In the genomic region with DNA sequence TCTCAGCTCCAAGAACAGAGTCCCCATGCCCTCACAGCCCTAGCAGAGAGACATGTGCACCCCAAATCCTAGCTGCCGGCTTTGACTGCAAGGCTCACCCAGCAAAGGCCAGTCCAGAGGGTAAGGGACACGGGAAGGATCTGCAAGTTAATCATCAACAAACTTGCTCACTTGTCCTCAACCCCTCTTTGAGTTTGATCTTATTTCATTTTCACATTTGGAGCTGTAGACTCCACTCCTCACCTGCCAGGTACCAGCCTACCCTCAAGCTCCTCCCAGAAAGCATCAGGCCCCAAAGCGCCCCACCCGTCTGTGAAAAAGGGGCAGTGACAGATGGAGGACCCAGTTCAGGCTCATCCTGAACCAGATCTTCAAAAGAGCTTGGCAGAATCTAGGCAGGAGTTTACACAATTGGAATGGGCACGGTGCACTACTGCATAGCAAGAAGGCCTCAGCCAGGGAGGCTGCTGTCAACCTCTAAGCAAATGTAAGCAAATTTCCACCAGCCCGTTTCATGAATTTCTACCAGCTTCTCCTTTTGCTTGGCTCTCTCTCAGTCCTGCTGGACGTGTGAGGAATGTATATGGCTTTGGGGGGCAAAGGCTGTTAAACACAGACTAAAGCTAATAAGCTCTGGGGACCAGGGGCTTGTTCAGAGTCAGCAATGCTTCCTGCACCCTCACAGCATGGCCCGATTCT, we compare ENCODE assay signal across 1 cellular context.
A peak's percentile ranks its signal among the peaks of the same experiment; 100 is the strongest.
TF ChIP-seq lines count a peak whose summit lies in the region.

No MANE protein-coding gene starts in this region.

TF ChIP-seq in HepG2, 621 proteins besides CTCF, POLR2A, EP300 and RAD21 (continued from another document and continues in another):
- TF ChIP-seq, protein P1, sequence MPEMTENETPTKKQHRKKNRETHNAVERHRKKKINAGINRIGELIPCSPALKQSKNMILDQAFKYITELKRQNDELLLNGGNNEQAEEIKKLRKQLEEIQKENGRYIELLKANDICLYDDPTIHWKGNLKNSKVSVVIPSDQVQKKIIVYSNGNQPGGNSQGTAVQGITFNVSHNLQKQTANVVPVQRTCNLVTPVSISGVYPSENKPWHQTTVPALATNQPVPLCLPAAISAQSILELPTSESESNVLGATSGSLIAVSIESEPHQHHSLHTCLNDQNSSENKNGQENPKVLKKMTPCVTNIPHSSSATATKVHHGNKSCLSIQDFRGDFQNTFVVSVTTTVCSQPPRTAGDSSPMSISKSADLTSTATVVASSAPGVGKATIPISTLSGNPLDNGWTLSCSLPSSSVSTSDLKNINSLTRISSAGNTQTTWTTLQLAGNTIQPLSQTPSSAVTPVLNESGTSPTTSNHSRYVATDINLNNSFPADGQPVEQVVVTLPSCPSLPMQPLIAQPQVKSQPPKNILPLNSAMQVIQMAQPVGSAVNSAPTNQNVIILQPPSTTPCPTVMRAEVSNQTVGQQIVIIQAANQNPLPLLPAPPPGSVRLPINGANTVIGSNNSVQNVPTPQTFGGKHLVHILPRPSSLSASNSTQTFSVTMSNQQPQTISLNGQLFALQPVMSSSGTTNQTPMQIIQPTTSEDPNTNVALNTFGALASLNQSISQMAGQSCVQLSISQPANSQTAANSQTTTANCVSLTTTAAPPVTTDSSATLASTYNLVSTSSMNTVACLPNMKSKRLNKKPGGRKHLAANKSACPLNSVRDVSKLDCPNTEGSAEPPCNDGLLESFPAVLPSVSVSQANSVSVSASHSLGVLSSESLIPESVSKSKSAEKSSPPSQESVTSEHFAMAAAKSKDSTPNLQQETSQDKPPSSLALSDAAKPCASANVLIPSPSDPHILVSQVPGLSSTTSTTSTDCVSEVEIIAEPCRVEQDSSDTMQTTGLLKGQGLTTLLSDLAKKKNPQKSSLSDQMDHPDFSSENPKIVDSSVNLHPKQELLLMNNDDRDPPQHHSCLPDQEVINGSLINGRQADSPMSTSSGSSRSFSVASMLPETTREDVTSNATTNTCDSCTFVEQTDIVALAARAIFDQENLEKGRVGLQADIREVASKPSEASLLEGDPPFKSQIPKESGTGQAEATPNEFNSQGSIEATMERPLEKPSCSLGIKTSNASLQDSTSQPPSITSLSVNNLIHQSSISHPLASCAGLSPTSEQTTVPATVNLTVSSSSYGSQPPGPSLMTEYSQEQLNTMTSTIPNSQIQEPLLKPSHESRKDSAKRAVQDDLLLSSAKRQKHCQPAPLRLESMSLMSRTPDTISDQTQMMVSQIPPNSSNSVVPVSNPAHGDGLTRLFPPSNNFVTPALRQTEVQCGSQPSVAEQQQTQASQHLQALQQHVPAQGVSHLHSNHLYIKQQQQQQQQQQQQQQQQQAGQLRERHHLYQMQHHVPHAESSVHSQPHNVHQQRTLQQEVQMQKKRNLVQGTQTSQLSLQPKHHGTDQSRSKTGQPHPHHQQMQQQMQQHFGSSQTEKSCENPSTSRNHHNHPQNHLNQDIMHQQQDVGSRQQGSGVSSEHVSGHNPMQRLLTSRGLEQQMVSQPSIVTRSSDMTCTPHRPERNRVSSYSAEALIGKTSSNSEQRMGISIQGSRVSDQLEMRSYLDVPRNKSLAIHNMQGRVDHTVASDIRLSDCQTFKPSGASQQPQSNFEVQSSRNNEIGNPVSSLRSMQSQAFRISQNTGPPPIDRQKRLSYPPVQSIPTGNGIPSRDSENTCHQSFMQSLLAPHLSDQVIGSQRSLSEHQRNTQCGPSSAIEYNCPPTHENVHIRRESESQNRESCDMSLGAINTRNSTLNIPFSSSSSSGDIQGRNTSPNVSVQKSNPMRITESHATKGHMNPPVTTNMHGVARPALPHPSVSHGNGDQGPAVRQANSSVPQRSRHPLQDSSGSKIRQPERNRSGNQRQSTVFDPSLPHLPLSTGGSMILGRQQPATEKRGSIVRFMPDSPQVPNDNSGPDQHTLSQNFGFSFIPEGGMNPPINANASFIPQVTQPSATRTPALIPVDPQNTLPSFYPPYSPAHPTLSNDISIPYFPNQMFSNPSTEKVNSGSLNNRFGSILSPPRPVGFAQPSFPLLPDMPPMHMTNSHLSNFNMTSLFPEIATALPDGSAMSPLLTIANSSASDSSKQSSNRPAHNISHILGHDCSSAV (CRISPR knock-in tag; IDR thresholded peaks at IDR 0.05; ENCODE audit: borderline replicate concordance), result no peak
- 0 out of 2 replicates have a peak, but pooled peaks have one; percentile 26 for TF ChIP-seq ZNF3 (CRISPR knock-in tag; IDR thresholded peaks at IDR 0.05)
- no peak for TF ChIP-seq ZMAT3 (CRISPR knock-in tag; conservative IDR thresholded peaks at IDR 0.05)
- TF ChIP-seq, protein P2, sequence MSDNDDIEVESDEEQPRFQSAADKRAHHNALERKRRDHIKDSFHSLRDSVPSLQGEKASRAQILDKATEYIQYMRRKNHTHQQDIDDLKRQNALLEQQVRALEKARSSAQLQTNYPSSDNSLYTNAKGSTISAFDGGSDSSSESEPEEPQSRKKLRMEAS (IDR thresholded peaks at IDR 0.05), result 0 out of 2 replicates have a peak, but pooled peaks have one; percentile 27
- no peak for TF ChIP-seq SALL2 (CRISPR knock-in tag; IDR thresholded peaks at IDR 0.05)
- no peak for TF ChIP-seq SPEN (CRISPR knock-in tag; IDR thresholded peaks at IDR 0.05; ENCODE audit: low read depth)
- TF ChIP-seq FOSL2 (CRISPR knock-in tag; IDR thresholded peaks at IDR 0.05), result no peak
- TF ChIP-seq DNMT3B (CRISPR knock-in tag; conservative IDR thresholded peaks at IDR 0.05), result no peak
- peak; percentile 54 for TF ChIP-seq HNF4A (CRISPR knock-in tag; IDR thresholded peaks at IDR 0.05)
- no peak for TF ChIP-seq MIER2 (CRISPR knock-in tag; IDR thresholded peaks at IDR 0.05)
- TF ChIP-seq ISX (CRISPR knock-in tag; conservative IDR thresholded peaks at IDR 0.05), result no peak
- TF ChIP-seq PHF8 (CRISPR knock-in tag; IDR thresholded peaks at IDR 0.05), result no peak
- TF ChIP-seq, protein P3, sequence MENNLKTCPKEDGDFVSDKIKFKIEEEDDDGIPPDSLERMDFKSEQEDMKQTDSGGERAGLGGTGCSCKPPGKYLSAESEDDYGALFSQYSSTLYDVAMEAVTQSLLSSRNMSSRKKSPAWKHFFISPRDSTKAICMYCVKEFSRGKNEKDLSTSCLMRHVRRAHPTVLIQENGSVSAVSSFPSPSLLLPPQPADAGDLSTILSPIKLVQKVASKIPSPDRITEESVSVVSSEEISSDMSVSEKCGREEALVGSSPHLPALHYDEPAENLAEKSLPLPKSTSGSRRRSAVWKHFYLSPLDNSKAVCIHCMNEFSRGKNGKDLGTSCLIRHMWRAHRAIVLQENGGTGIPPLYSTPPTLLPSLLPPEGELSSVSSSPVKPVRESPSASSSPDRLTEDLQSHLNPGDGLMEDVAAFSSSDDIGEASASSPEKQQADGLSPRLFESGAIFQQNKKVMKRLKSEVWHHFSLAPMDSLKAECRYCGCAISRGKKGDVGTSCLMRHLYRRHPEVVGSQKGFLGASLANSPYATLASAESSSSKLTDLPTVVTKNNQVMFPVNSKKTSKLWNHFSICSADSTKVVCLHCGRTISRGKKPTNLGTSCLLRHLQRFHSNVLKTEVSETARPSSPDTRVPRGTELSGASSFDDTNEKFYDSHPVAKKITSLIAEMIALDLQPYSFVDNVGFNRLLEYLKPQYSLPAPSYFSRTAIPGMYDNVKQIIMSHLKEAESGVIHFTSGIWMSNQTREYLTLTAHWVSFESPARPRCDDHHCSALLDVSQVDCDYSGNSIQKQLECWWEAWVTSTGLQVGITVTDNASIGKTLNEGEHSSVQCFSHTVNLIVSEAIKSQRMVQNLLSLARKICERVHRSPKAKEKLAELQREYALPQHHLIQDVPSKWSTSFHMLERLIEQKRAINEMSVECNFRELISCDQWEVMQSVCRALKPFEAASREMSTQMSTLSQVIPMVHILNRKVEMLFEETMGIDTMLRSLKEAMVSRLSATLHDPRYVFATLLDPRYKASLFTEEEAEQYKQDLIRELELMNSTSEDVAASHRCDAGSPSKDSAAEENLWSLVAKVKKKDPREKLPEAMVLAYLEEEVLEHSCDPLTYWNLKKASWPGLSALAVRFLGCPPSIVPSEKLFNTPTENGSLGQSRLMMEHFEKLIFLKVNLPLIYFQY (CRISPR knock-in tag; IDR thresholded peaks at IDR 0.05; ENCODE audit: borderline replicate concordance), result 0 out of 2 replicates have a peak, but pooled peaks have one; percentile 3
- TF ChIP-seq ARNTL (CRISPR knock-in tag; IDR thresholded peaks at IDR 0.05), result no peak
- no peak for TF ChIP-seq TGIF2 (CRISPR knock-in tag; IDR thresholded peaks at IDR 0.05)
- TF ChIP-seq, protein P4, sequence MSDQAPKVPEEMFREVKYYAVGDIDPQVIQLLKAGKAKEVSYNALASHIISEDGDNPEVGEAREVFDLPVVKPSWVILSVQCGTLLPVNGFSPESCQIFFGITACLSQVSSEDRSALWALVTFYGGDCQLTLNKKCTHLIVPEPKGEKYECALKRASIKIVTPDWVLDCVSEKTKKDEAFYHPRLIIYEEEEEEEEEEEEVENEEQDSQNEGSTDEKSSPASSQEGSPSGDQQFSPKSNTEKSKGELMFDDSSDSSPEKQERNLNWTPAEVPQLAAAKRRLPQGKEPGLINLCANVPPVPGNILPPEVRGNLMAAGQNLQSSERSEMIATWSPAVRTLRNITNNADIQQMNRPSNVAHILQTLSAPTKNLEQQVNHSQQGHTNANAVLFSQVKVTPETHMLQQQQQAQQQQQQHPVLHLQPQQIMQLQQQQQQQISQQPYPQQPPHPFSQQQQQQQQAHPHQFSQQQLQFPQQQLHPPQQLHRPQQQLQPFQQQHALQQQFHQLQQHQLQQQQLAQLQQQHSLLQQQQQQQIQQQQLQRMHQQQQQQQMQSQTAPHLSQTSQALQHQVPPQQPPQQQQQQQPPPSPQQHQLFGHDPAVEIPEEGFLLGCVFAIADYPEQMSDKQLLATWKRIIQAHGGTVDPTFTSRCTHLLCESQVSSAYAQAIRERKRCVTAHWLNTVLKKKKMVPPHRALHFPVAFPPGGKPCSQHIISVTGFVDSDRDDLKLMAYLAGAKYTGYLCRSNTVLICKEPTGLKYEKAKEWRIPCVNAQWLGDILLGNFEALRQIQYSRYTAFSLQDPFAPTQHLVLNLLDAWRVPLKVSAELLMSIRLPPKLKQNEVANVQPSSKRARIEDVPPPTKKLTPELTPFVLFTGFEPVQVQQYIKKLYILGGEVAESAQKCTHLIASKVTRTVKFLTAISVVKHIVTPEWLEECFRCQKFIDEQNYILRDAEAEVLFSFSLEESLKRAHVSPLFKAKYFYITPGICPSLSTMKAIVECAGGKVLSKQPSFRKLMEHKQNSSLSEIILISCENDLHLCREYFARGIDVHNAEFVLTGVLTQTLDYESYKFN (CRISPR knock-in tag; conservative IDR thresholded peaks at IDR 0.05), result peak; percentile 64
- TF ChIP-seq BORCS8-MEF2B (CRISPR knock-in tag; IDR thresholded peaks at IDR 0.05), result no peak
- 0 out of 2 replicates have a peak, but pooled peaks have one; percentile 7 for TF ChIP-seq MIXL1 (CRISPR knock-in tag; IDR thresholded peaks at IDR 0.05)
- TF ChIP-seq, protein P5, sequence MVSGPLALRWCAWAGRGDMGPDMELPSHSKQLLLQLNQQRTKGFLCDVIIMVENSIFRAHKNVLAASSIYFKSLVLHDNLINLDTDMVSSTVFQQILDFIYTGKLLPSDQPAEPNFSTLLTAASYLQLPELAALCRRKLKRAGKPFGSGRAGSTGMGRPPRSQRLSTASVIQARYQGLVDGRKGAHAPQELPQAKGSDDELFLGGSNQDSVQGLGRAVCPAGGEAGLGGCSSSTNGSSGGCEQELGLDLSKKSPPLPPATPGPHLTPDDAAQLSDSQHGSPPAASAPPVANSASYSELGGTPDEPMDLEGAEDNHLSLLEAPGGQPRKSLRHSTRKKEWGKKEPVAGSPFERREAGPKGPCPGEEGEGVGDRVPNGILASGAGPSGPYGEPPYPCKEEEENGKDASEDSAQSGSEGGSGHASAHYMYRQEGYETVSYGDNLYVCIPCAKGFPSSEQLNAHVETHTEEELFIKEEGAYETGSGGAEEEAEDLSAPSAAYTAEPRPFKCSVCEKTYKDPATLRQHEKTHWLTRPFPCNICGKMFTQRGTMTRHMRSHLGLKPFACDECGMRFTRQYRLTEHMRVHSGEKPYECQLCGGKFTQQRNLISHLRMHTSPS (CRISPR knock-in tag; IDR thresholded peaks at IDR 0.05; ENCODE audit: low read depth), result no peak
- TF ChIP-seq, protein P6, sequence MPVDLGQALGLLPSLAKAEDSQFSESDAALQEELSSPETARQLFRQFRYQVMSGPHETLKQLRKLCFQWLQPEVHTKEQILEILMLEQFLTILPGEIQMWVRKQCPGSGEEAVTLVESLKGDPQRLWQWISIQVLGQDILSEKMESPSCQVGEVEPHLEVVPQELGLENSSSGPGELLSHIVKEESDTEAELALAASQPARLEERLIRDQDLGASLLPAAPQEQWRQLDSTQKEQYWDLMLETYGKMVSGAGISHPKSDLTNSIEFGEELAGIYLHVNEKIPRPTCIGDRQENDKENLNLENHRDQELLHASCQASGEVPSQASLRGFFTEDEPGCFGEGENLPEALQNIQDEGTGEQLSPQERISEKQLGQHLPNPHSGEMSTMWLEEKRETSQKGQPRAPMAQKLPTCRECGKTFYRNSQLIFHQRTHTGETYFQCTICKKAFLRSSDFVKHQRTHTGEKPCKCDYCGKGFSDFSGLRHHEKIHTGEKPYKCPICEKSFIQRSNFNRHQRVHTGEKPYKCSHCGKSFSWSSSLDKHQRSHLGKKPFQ (CRISPR knock-in tag; IDR thresholded peaks at IDR 0.05; ENCODE audit: insufficient replicate concordance), result no peak
- TF ChIP-seq, protein P7, sequence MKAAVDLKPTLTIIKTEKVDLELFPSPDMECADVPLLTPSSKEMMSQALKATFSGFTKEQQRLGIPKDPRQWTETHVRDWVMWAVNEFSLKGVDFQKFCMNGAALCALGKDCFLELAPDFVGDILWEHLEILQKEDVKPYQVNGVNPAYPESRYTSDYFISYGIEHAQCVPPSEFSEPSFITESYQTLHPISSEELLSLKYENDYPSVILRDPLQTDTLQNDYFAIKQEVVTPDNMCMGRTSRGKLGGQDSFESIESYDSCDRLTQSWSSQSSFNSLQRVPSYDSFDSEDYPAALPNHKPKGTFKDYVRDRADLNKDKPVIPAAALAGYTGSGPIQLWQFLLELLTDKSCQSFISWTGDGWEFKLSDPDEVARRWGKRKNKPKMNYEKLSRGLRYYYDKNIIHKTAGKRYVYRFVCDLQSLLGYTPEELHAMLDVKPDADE (CRISPR knock-in tag; IDR thresholded peaks at IDR 0.05), result no peak
- TF ChIP-seq RELA (CRISPR knock-in tag; IDR thresholded peaks at IDR 0.05), result no peak
- TF ChIP-seq ONECUT2 (CRISPR knock-in tag; IDR thresholded peaks at IDR 0.05), result no peak
- TF ChIP-seq, protein P8, sequence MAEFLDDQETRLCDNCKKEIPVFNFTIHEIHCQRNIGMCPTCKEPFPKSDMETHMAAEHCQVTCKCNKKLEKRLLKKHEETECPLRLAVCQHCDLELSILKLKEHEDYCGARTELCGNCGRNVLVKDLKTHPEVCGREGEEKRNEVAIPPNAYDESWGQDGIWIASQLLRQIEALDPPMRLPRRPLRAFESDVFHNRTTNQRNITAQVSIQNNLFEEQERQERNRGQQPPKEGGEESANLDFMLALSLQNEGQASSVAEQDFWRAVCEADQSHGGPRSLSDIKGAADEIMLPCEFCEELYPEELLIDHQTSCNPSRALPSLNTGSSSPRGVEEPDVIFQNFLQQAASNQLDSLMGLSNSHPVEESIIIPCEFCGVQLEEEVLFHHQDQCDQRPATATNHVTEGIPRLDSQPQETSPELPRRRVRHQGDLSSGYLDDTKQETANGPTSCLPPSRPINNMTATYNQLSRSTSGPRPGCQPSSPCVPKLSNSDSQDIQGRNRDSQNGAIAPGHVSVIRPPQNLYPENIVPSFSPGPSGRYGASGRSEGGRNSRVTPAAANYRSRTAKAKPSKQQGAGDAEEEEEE (CRISPR knock-in tag; IDR thresholded peaks at IDR 0.05; ENCODE audit: borderline replicate concordance), result no peak
- no peak for TF ChIP-seq PLRG1 (conservative IDR thresholded peaks at IDR 0.05)
- no peak for TF ChIP-seq ZNF510 (CRISPR knock-in tag; IDR thresholded peaks at IDR 0.05; ENCODE audit: low read depth)
